In the genomic region with DNA sequence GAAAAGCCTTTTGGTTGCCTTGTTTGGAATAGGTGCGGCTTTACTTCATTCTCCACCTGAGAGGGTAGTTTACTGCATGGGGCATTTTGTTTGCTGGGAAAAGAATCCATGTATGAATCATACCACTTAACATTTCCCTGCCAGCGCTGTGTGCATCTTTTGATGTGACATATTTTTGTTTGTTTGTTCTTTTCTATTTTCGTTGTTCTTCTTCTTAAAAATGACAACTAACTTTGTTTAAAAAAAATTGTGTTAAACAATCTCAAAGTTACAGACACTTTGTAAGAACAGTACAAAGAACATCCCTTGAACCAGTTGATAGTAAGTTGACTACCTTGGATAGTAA, we compare ENCODE assay signal across 1 cellular context.
TF ChIP-seq lines count a peak whose summit lies in the region.

No MANE protein-coding gene starts in this region.

TF ChIP-seq in GM23338, 12 proteins besides CTCF, POLR2A, EP300 and RAD21 (continued from another document):
- TF ChIP-seq REST (IDR thresholded peaks at IDR 0.05; ENCODE audit: unreplicated experiment) (no peak), NANOG (IDR thresholded peaks at IDR 0.05; ENCODE audit: borderline replicate concordance) (no peak), STAT1 (IDR thresholded peaks at IDR 0.05; ENCODE audit: unreplicated experiment) (no peak), EZH2phosphoT487 (IDR thresholded peaks at IDR 0.05; ENCODE audit: unreplicated experiment) (no peak), ZNF331 (CRISPR knock-in tag; IDR thresholded peaks at IDR 0.05; ENCODE audit: low read depth) (no peak)
- TF ChIP-seq, protein P1, sequence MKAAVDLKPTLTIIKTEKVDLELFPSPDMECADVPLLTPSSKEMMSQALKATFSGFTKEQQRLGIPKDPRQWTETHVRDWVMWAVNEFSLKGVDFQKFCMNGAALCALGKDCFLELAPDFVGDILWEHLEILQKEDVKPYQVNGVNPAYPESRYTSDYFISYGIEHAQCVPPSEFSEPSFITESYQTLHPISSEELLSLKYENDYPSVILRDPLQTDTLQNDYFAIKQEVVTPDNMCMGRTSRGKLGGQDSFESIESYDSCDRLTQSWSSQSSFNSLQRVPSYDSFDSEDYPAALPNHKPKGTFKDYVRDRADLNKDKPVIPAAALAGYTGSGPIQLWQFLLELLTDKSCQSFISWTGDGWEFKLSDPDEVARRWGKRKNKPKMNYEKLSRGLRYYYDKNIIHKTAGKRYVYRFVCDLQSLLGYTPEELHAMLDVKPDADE (IDR thresholded peaks at IDR 0.05), result no peak
